Comparison of ENCODE assay signal across 1 cellular context in the genomic region with DNA sequence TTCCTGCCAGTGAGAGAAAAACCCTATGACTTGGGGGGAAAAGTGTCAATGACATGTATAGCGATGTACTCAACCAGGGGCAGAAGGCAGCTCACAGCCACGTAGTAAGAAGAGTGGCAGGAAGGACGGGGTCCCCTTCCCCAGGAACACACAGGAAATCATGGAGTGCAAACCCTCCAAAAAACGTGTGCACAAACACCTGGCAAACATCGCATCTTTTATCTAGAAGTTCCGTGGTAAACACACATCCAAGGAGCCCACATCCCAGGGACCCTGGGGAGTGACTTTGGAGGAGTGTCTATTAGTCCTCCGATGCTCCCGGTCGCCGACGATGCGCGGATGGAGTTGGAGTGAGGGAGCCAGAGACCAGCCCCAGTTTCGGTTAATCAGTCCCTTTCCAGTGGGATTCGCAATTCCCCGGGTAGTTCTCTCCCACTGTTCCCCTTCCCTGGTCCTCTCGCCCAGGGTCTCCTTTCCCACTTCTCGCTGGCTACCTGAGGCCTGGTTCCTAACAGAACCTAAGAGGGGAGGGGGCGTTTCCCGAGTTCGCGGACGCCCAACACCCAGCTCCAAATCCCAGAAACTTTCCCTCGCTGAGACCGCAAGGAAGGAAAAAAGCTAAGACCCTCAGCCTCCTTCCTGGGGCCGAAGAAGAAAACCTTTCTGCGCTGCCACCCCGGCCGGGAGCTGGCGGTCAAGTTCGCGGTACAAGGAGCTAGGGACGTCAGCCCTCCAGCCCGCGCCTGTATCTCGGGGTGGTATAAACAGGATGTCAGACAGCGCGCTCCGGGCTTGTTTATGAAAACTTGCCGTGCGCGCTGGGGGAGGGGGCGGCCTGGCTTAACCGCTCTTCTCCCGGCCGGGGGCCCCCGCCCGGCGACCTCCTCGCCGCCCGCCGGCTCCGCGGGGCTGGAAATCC.
TF ChIP-seq lines count a peak whose summit lies in the region.

No MANE protein-coding gene starts in this region.

TF ChIP-seq in A549, 52 proteins besides CTCF, POLR2A, EP300 and RAD21 (continued from another document):
- no peak for TF ChIP-seq ELK1 (IDR thresholded peaks at IDR 0.05; ENCODE audit: low read depth, low read length)
- no peak for TF ChIP-seq ZNF302 (CRISPR knock-in tag; IDR thresholded peaks at IDR 0.05)
- no peak for TF ChIP-seq MAZ (IDR thresholded peaks at IDR 0.05; ENCODE audit: borderline replicate concordance, low read depth, low read length)
- TF ChIP-seq BHLHE40 (IDR thresholded peaks at IDR 0.05; ENCODE audit: low read depth, low read length), result no peak
- TF ChIP-seq HEYL (CRISPR knock-in tag; IDR thresholded peaks at IDR 0.05), result no peak
